Comparison of ENCODE assay signal across 19 cellular contexts in the genomic region with DNA sequence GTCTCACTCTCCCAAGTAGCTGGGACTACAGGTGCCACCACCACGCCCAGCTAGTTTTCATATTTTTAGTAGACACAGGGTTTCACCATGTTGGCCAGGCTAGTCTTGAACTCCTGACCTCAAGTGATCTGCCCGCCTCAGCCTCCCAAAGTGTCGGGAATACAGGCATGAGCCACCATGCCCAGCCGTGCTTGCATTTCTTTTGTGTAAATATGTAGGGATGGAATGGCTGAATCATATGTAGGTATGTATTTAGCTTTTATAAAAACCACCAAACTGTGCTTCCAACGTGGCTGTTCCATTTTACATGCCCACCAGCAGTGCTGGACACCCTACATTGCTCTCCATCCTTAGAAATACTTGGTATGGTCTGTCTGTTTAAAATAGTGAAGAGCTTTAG.
"Had no signal": no experiment of that assay in that cellular context is flagged by ENCODE, and none has a peak within 500 bp of the region (broad histone marks: within the 10 kb centered on the region; RNA-seq: fewer than 3 reads in every experiment).

No MANE protein-coding gene starts in this region.

- DNase-seq: KBM-7, MV-4-11, NCI-H1048, NCI-H1105, NCI-H1417, NCI-H1436 treated with DMSO at 0.1 percent for 48 hours, NCI-H1694, NCI-H187 treated with DMSO at 0.1 percent for 48 hours, NCI-H2029 treated with DMSO at 0.1 percent for 48 hours, NCI-H2171 treated with DMSO at 0.1 percent for 48 hours, NCI-H446, NCI-H510A, NCI-H524 treated with DMSO at 0.1 percent for 48 hours, NCI-H69, NCI-H774, PC-3, SHP77, SK-N-SH had no signal

- H3K9me3 ChIP-seq: SK-N-SH had no signal

- H3K9ac ChIP-seq: SK-N-SH had no signal

- H3K27ac ChIP-seq: RWPE1 had no signal
